In the genomic region with DNA sequence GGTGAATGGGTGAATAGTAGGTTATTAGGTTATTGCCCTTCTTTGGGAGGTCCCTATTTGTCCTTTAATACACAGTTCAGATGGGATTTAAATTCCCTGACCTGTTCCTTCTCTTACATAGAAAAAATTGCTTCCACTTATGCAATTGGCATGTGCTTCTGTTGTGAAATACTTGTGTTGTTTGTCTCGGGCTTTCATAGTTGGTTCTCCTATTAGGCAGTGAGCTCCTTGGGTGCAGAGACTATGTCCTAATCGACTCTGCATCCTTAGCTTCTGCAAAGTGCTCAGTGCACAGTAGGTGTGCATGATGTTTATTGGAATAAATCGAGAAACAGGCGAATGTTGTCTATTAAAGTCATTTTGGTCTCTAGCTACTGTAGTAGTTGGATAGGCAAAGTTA, we compare ENCODE assay signal across 15 cellular contexts. TPM values are rescaled to one million over a fixed set of nuclear protein-coding genes. Genes with fewer than 3 reads are reported as not detected.
A peak's percentile ranks its signal among the peaks of the same experiment; 100 is the strongest.
DNase-seq lines count a peak whose midpoint lies in the region.
"Had no signal": no experiment of that assay in that cellular context is flagged by ENCODE, and none has a peak within 500 bp of the region (broad histone marks: within the 10 kb centered on the region; RNA-seq: fewer than 3 reads in every experiment).

No MANE protein-coding gene starts in this region.

- peaks cover 26% of the 10 kb centered on the region for H3F3A ChIP-seq in GM23248 (ENCODE audit: insufficient read depth)

- DNase-seq in GM23248 (peak; percentile 65), SKM-1 treated with dmso at 0.1 percent for 144 hours (lab: John Stamatoyannopoulos, UW; ENCODE audit: unreplicated experiment) (peak; percentile 84), NCI-H1105 (lab: John Stamatoyannopoulos, UW) (no peak), NCI-H510A (lab: John Stamatoyannopoulos, UW) (no peak)
- DNase-seq in CD4-positive, alpha-beta memory T cell: no peak
- DNase-seq: activated CD4-positive, CD25-positive, alpha-beta regulatory T cell; activated naive CD4-positive, alpha-beta T cell treated with Interleukin-2 at 50 U/mL for 16 hours; CD8-positive, alpha-beta memory T cell; NCI-H146; stimulated activated naive CD8-positive, alpha-beta T cell treated with anti-CD3 and anti-CD28 coated beads, Interleukin-15, amount 100 ng/mL, for 72 hours; T-cell had no signal

- peaks cover 27 to 30% of the 10 kb centered on the region in 2 donors for H3K27me3 Mint-ChIP-seq in CD4-positive, alpha-beta memory T cell

- peaks cover 20% of the 10 kb centered on the region; the same call in 1 of the 2 replicates for H3K4me1 ChIP-seq in GM23248 (ENCODE audit: insufficient read depth)
- H3K4me1 ChIP-seq in iPS-15b (ENCODE audit: control insufficient read depth, insufficient read depth, low read length): no peaks in the 10 kb centered on the region
- peaks cover 0 to 34% (median 30%) of the 10 kb centered on the region in 5 donors for H3K4me1 ChIP-seq in subcutaneous abdominal adipose tissue (ENCODE audit: control insufficient read depth in 5 of 5, insufficient read depth in 5 of 5, low read length in 5 of 5)
- H3K4me1 ChIP-seq in CD4-positive, alpha-beta memory T cell (ENCODE audit: insufficient read depth, low read length): no peaks in the 10 kb centered on the region
- H3K4me1 ChIP-seq: breast epithelium had no signal

- intact Hi-C loops in CD4-positive, alpha-beta memory T cell (cut with micrococcal nuclease): no loop called here

- H3K27ac ChIP-seq in GM23248: no peak overlapping the region
- no peak overlapping the region for H3K27ac ChIP-seq in subcutaneous abdominal adipose tissue (ENCODE audit: low read depth, low read length)
- no peak overlapping the region for H3K27ac ChIP-seq in CD4-positive, alpha-beta memory T cell (ENCODE audit: low read depth, low read length)
- H3K27ac ChIP-seq: breast epithelium had no signal

- peaks cover 13% of the 10 kb centered on the region; the same call in 1 of the 2 replicates for H3K79me2 ChIP-seq in GM23248 (ENCODE audit: insufficient read depth)

- H3K36me3 ChIP-seq in GM23248 (ENCODE audit: low read depth) (no peaks in the 10 kb centered on the region), iPS-15b (ENCODE audit: control insufficient read depth, insufficient read depth, low read length) (no peaks in the 10 kb centered on the region), subcutaneous abdominal adipose tissue (ENCODE audit: control insufficient read depth in 5 of 5, insufficient read depth in 5 of 5, low read length in 5 of 5) (no peaks in the 10 kb centered on the region)
- no peaks in the 10 kb centered on the region for H3K36me3 ChIP-seq in CD4-positive, alpha-beta memory T cell (ENCODE audit: insufficient read depth, low read length)
- H3K36me3 ChIP-seq: breast epithelium had no signal

- no peak overlapping the region for H3K4me2 ChIP-seq in GM23248 (ENCODE audit: unreplicated experiment)

- H2AFZ ChIP-seq in GM23248: no peak overlapping the region

- H3K9me3 Mint-ChIP-seq in CD4-positive, alpha-beta memory T cell: peaks cover 0 to 12% (median 6%) of the 10 kb centered on the region in 8 donors

- CTCF ChIA-PET in CD4-positive, alpha-beta memory T cell (lab: Charles Lee; ENCODE audit: partially characterized antibody): no interaction called here

- H3K27ac Mint-ChIP-seq in CD4-positive, alpha-beta memory T cell: no peak overlapping the region
- H3K27ac Mint-ChIP-seq: CD8-positive, alpha-beta memory T cell; stimulated activated naive CD8-positive, alpha-beta T cell treated with anti-CD3 and anti-CD28 coated beads, Interleukin-15, amount 100 ng/mL, for 72 hours; T-cell had no signal

- H3K4me1 Mint-ChIP-seq in CD4-positive, alpha-beta memory T cell: peaks cover 0 to 6% (median 2%) of the 10 kb centered on the region in 4 donors

- WGBS in GM23248 (ENCODE audit: low coverage in 1 of 2, low lambda C conversion rate in 2 of 2, missing lambda C conversion rate in 2 of 2), 2 experiments: 26 to 34% methylated on average over 4 of the region's 4 CpGs

- H3K4me3 Mint-ChIP-seq in CD4-positive, alpha-beta memory T cell: no peak overlapping the region
- H3K4me3 Mint-ChIP-seq: CD8-positive, alpha-beta memory T cell; stimulated activated naive CD8-positive, alpha-beta T cell treated with anti-CD3 and anti-CD28 coated beads, Interleukin-15, amount 100 ng/mL, for 72 hours; T-cell had no signal

- no peak overlapping the region for H3K9ac ChIP-seq in GM23248
- H3K9ac ChIP-seq in iPS-15b (ENCODE audit: low read depth, low read length): no peak overlapping the region
- no peak overlapping the region for H3K9ac ChIP-seq in subcutaneous abdominal adipose tissue (ENCODE audit: low read length in 5 of 5)

- no peaks in the 10 kb centered on the region for H3K9me3 ChIP-seq in GM23248 (ENCODE audit: low read depth)
- no peaks in the 10 kb centered on the region for H3K9me3 ChIP-seq in iPS-15b (ENCODE audit: control insufficient read depth, insufficient read depth, low read length)
- H3K9me3 ChIP-seq in subcutaneous abdominal adipose tissue (ENCODE audit: control insufficient read depth in 5 of 5, low read length in 5 of 5): peaks cover 3 to 20% (median 9%) of the 10 kb centered on the region in 5 donors
- H3K9me3 ChIP-seq in CD4-positive, alpha-beta memory T cell (ENCODE audit: control insufficient read depth in 1 of 2, low read length in 2 of 2): no peaks in the 10 kb centered on the region

- H3K9me2 ChIP-seq in GM23248 (ENCODE audit: insufficient read depth): no peaks in the 10 kb centered on the region; the same call in 1 of the 2 replicates

- H3K27me3 ChIP-seq in GM23248 (replicated peaks; ENCODE audit: insufficient read depth) (no peaks in the 10 kb centered on the region), iPS-15b (ENCODE audit: control insufficient read depth, insufficient read depth, low read length) (peaks cover 68% of the 10 kb centered on the region), subcutaneous abdominal adipose tissue (ENCODE audit: control insufficient read depth in 5 of 5, insufficient read depth in 4 of 5, low read length in 5 of 5) (peaks cover 4 to 20% (median 6%) of the 10 kb centered on the region in 5 donors)
- H3K27me3 ChIP-seq in CD4-positive, alpha-beta memory T cell (ENCODE audit: insufficient read depth, low read length): peaks cover 3% of the 10 kb centered on the region

- peak overlapping the region; percentile 77; the same call in 1 of the 2 replicates for H3K4me3 ChIP-seq in GM23248
- peak overlapping the region; percentile 78 for H3K4me3 ChIP-seq in iPS-15b (ENCODE audit: low read depth, low read length)
- H3K4me3 ChIP-seq in subcutaneous abdominal adipose tissue (ENCODE audit: low read depth in 1 of 5, low read length in 5 of 5): peak overlapping the region in 4 of 5 donors; percentile 55 to 68 (median 63)
- no peak overlapping the region for H3K4me3 ChIP-seq in CD4-positive, alpha-beta memory T cell (ENCODE audit: low read length in 2 of 2)
- H3K4me3 ChIP-seq: GM12878 had no signal

- POLR2A ChIA-PET in CD4-positive, alpha-beta memory T cell (lab: Charles Lee; ENCODE audit: partially characterized antibody): no interaction called here

- in situ Hi-C loops in GM23248 (cut with MboI): no loop called here

- H3K36me3 Mint-ChIP-seq in CD4-positive, alpha-beta memory T cell: no peaks in the 10 kb centered on the region
- H3K36me3 Mint-ChIP-seq: CD8-positive, alpha-beta memory T cell; T-cell had no signal

- H4K20me1 ChIP-seq in GM23248 (ENCODE audit: insufficient read depth): no peaks in the 10 kb centered on the region

RNA-seq across cellular contexts. Expression of gene PDE4B, which starts 1.3 kb away (rescaled TPM):
- total RNA-seq in GM23248 (2014; rRNA removed; shearing (Covaris generic)): 36.2 and 36.7 TPM in 2 replicates
- polyA plus RNA-seq in GM23248 (2016; fragmentation: Nextera tagmentation; extraction: Ambion mirVana): 19.6 and 19.9 TPM in 2 replicates
- 10 to 100 TPM; 33.8 to 42.1 TPM for total RNA-seq in CD4-positive, alpha-beta memory T cell
- polyA plus RNA-seq in CD4-positive, alpha-beta memory T cell: 100 to 1,000 TPM in 1 of 2 donors, 10 to 100 TPM in 1; 39.3 to 116 TPM

Comparison
In these comparisons a context has a peak if more than half of its experiments do, and no peak if none do; other contexts are left out.
1. DNase-seq: peak in GM23248 (single experiment) and SKM-1 treated with dmso at 0.1 percent for 144 hours (single experiment); none in NCI-H1105 (single experiment), CD4-positive, alpha-beta memory T cell (0 of 5) and NCI-H510A (single experiment).
2. H3K4me3 ChIP-seq: peak in GM23248 (single experiment), iPS-15b (single experiment) and subcutaneous abdominal adipose tissue (4 of 5); none in CD4-positive, alpha-beta memory T cell (0 of 2).